In genomic region chr12:15544589-15544988, GRCh38 we compare ENCODE assay signal across 1 cellular context.
TF ChIP-seq lines count a peak whose summit lies in the region.

No MANE protein-coding gene starts in this region.

TF ChIP-seq in SK-N-SH treated with all-trans-retinoic acid at 6 μM for 48 hours, 23 proteins besides CTCF, POLR2A, EP300 and RAD21 (continued from another document):
- TF ChIP-seq, protein P1, sequence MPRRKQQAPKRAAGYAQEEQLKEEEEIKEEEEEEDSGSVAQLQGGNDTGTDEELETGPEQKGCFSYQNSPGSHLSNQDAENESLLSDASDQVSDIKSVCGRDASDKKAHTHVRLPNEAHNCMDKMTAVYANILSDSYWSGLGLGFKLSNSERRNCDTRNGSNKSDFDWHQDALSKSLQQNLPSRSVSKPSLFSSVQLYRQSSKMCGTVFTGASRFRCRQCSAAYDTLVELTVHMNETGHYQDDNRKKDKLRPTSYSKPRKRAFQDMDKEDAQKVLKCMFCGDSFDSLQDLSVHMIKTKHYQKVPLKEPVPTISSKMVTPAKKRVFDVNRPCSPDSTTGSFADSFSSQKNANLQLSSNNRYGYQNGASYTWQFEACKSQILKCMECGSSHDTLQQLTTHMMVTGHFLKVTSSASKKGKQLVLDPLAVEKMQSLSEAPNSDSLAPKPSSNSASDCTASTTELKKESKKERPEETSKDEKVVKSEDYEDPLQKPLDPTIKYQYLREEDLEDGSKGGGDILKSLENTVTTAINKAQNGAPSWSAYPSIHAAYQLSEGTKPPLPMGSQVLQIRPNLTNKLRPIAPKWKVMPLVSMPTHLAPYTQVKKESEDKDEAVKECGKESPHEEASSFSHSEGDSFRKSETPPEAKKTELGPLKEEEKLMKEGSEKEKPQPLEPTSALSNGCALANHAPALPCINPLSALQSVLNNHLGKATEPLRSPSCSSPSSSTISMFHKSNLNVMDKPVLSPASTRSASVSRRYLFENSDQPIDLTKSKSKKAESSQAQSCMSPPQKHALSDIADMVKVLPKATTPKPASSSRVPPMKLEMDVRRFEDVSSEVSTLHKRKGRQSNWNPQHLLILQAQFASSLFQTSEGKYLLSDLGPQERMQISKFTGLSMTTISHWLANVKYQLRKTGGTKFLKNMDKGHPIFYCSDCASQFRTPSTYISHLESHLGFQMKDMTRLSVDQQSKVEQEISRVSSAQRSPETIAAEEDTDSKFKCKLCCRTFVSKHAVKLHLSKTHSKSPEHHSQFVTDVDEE (CRISPR knock-in tag; IDR thresholded peaks at IDR 0.05) = no peak
- TF ChIP-seq ZNF8 (CRISPR knock-in tag; IDR thresholded peaks at IDR 0.05) = no peak
- TF ChIP-seq GLIS3 (CRISPR knock-in tag; IDR thresholded peaks at IDR 0.05) = no peak
- TF ChIP-seq, protein P2, sequence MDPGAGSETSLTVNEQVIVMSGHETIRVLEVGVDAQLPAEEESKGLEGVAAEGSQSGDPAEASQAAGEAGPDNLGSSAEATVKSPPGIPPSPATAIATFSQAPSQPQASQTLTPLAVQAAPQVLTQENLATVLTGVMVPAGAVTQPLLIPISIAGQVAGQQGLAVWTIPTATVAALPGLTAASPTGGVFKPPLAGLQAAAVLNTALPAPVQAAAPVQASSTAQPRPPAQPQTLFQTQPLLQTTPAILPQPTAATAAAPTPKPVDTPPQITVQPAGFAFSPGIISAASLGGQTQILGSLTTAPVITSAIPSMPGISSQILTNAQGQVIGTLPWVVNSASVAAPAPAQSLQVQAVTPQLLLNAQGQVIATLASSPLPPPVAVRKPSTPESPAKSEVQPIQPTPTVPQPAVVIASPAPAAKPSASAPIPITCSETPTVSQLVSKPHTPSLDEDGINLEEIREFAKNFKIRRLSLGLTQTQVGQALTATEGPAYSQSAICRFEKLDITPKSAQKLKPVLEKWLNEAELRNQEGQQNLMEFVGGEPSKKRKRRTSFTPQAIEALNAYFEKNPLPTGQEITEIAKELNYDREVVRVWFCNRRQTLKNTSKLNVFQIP (CRISPR knock-in tag; IDR thresholded peaks at IDR 0.05; ENCODE audit: borderline replicate concordance, low read depth) = no peak
